ENCODE assay signal across 25 cellular contexts in genomic region chr22:19961201-19961580, GRCh38. TPM values are rescaled to one million over a fixed set of nuclear protein-coding genes. Genes with fewer than 3 reads are reported as not detected.
A peak's percentile ranks its signal among the peaks of the same experiment; 100 is the strongest.
DNase-seq lines count a peak whose midpoint lies in the region; ATAC-seq and TF ChIP-seq lines count a peak whose summit lies in the region.
"Had no signal": no experiment of that assay in that cellular context is flagged by ENCODE, and none has a peak within 500 bp of the region (broad histone marks: within the 10 kb centered on the region; RNA-seq: fewer than 3 reads in every experiment).

No MANE protein-coding gene starts in this region.

- no peak for ATAC-seq in activated naive CD8-positive, alpha-beta T cell treated with anti-CD3 and anti-CD28 coated beads, Interleukin-2, amount 50 U/mL, for 24 hours
- peak; percentile 2 to 24 (median 8) for ATAC-seq in psoas muscle
- ATAC-seq in activated T-cell treated with anti-CD3 and anti-CD28 coated beads, Interleukin-2, amount 50 U/mL, for 4 hours: no peak
- ATAC-seq in activated CD8-positive, alpha-beta T cell treated with anti-CD3 and anti-CD28 coated beads for 36 hours: no peak
- no peak for ATAC-seq in HG02970 (IDR thresholded peaks at IDR 0.05; ENCODE audit: low FRiP score, unreplicated experiment)
- ATAC-seq: natural killer cell treated with Interleukin-12 subunit alpha and Interleukin-12 subunit beta and Interleukin-15 and Interleukin-18, amount 100 ng/mL, for 72 hours had no signal

- no peaks in the 10 kb centered on the region for H3K27me3 Mint-ChIP-seq in activated naive CD8-positive, alpha-beta T cell treated with anti-CD3 and anti-CD28 coated beads for 36 hours
- H3K27me3 Mint-ChIP-seq in activated naive CD8-positive, alpha-beta T cell treated with anti-CD3 and anti-CD28 coated beads, Interleukin-2, amount 50 U/mL, for 24 hours: no peaks in the 10 kb centered on the region
- H3K27me3 Mint-ChIP-seq in glutamatergic neuron (ENCODE audit: unreplicated experiment): no peaks in the 10 kb centered on the region
- no peaks in the 10 kb centered on the region for H3K27me3 Mint-ChIP-seq in activated T-cell treated with anti-CD3 and anti-CD28 coated beads, Interleukin-2, amount 50 U/mL, for 4 hours (ENCODE audit: low read depth)
- no peaks in the 10 kb centered on the region for H3K27me3 Mint-ChIP-seq in activated CD8-positive, alpha-beta T cell treated with anti-CD3 and anti-CD28 coated beads for 36 hours
- H3K27me3 Mint-ChIP-seq: activated B cell treated with CpG ODN at 0.5 μM for 24 hours; brain; IgD-negative memory B cell; natural killer cell treated with Interleukin-12 subunit alpha and Interleukin-12 subunit beta and Interleukin-15 and Interleukin-18, amount 100 ng/mL, for 72 hours had no signal

- DNase-seq in activated naive CD8-positive, alpha-beta T cell treated with anti-CD3 and anti-CD28 coated beads for 36 hours: peak; percentile 0
- no peak for DNase-seq in activated naive CD8-positive, alpha-beta T cell treated with anti-CD3 and anti-CD28 coated beads, Interleukin-2, amount 50 U/mL, for 24 hours
- peak; percentile 20 for DNase-seq in HT-29 (ENCODE audit: low spot score)
- peak; percentile 13 for DNase-seq in glutamatergic neuron
- DNase-seq in psoas muscle: peak in 1 of 2 donors; percentile 9
- no peak for DNase-seq in activated T-cell treated with anti-CD3 and anti-CD28 coated beads, Interleukin-2, amount 50 U/mL, for 4 hours
- DNase-seq in activated CD8-positive, alpha-beta T cell treated with anti-CD3 and anti-CD28 coated beads for 36 hours: no peak
- DNase-seq: activated B cell treated with CpG ODN at 0.5 μM for 24 hours; activated CD4-positive, alpha-beta T cell treated with anti-CD3 and anti-CD28 coated beads, Interleukin-2, amount 50 U/mL, for 1 hour; activated naive CD4-positive, alpha-beta T cell; adrenal gland; DMS53; foreskin melanocyte; heart right ventricle; NCI-H1694 treated with DMSO at 0.1 percent for 48 hours; NCI-H446; NCI-H748 treated with DMSO at 0.1 percent for 48 hours; SJCRH30; small intestine; stimulated activated naive CD4-positive, alpha-beta T cell treated with Interleukin-2 at 50 U/mL for 16 hours had no signal

- no peak overlapping the region for H3K27ac Mint-ChIP-seq in activated naive CD8-positive, alpha-beta T cell treated with anti-CD3 and anti-CD28 coated beads for 36 hours
- H3K27ac Mint-ChIP-seq in activated naive CD8-positive, alpha-beta T cell treated with anti-CD3 and anti-CD28 coated beads, Interleukin-2, amount 50 U/mL, for 24 hours: no peak overlapping the region
- H3K27ac Mint-ChIP-seq in glutamatergic neuron (ENCODE audit: unreplicated experiment): no peak overlapping the region
- no peak overlapping the region for H3K27ac Mint-ChIP-seq in activated CD8-positive, alpha-beta T cell treated with anti-CD3 and anti-CD28 coated beads for 36 hours
- H3K27ac Mint-ChIP-seq: activated B cell treated with CpG ODN at 0.5 μM for 24 hours; IgD-negative memory B cell; natural killer cell treated with Interleukin-12 subunit alpha and Interleukin-12 subunit beta and Interleukin-15 and Interleukin-18, amount 100 ng/mL, for 72 hours had no signal

- H3K4me3 Mint-ChIP-seq in activated naive CD8-positive, alpha-beta T cell treated with anti-CD3 and anti-CD28 coated beads for 36 hours: no peak overlapping the region
- H3K4me3 Mint-ChIP-seq in activated naive CD8-positive, alpha-beta T cell treated with anti-CD3 and anti-CD28 coated beads, Interleukin-2, amount 50 U/mL, for 24 hours: no peak overlapping the region
- no peak overlapping the region for H3K4me3 Mint-ChIP-seq in glutamatergic neuron (ENCODE audit: unreplicated experiment)
- no peak overlapping the region for H3K4me3 Mint-ChIP-seq in activated T-cell treated with anti-CD3 and anti-CD28 coated beads, Interleukin-2, amount 50 U/mL, for 4 hours
- H3K4me3 Mint-ChIP-seq in activated CD8-positive, alpha-beta T cell treated with anti-CD3 and anti-CD28 coated beads for 36 hours: no peak overlapping the region
- H3K4me3 Mint-ChIP-seq: activated B cell treated with CpG ODN at 0.5 μM for 24 hours; IgD-negative memory B cell; natural killer cell treated with Interleukin-12 subunit alpha and Interleukin-12 subunit beta and Interleukin-15 and Interleukin-18, amount 100 ng/mL, for 72 hours had no signal

- TF ChIP-seq CTCF in glutamatergic neuron (IDR thresholded peaks at IDR 0.05; ENCODE audit: partially characterized antibody, unreplicated experiment) (no peak), psoas muscle (IDR thresholded peaks at IDR 0.05) (no peak)
- TF ChIP-seq CTCF in activated CD8-positive, alpha-beta T cell treated with anti-CD3 and anti-CD28 coated beads for 36 hours (IDR thresholded peaks at IDR 0.05): no peak

- H3K4me1 ChIP-seq in psoas muscle: peaks cover 24% of the 10 kb centered on the region

- no peaks in the 10 kb centered on the region for H3K36me3 Mint-ChIP-seq in activated naive CD8-positive, alpha-beta T cell treated with anti-CD3 and anti-CD28 coated beads for 36 hours
- peaks cover 5% of the 10 kb centered on the region for H3K36me3 Mint-ChIP-seq in activated naive CD8-positive, alpha-beta T cell treated with anti-CD3 and anti-CD28 coated beads, Interleukin-2, amount 50 U/mL, for 24 hours (ENCODE audit: low read depth)
- no peaks in the 10 kb centered on the region for H3K36me3 Mint-ChIP-seq in glutamatergic neuron (ENCODE audit: unreplicated experiment)
- no peaks in the 10 kb centered on the region for H3K36me3 Mint-ChIP-seq in activated T-cell treated with anti-CD3 and anti-CD28 coated beads, Interleukin-2, amount 50 U/mL, for 4 hours (ENCODE audit: insufficient read depth)
- H3K36me3 Mint-ChIP-seq in activated CD8-positive, alpha-beta T cell treated with anti-CD3 and anti-CD28 coated beads for 36 hours (ENCODE audit: low read depth): peaks cover 6% of the 10 kb centered on the region
- H3K36me3 Mint-ChIP-seq: brain; IgD-negative memory B cell; natural killer cell treated with Interleukin-12 subunit alpha and Interleukin-12 subunit beta and Interleukin-15 and Interleukin-18, amount 100 ng/mL, for 72 hours had no signal

- 64 to 84% (median 70%) methylated on average over 7 to 9 of the region's 9 CpGs for WGBS in psoas muscle, 3 donors

- POLR2A ChIA-PET in activated CD8-positive, alpha-beta T cell treated with anti-CD3 and anti-CD28 coated beads for 36 hours (lab: Charles Lee): no interaction called here

- no peaks in the 10 kb centered on the region for H3K9me3 Mint-ChIP-seq in activated naive CD8-positive, alpha-beta T cell treated with anti-CD3 and anti-CD28 coated beads for 36 hours
- H3K9me3 Mint-ChIP-seq in activated naive CD8-positive, alpha-beta T cell treated with anti-CD3 and anti-CD28 coated beads, Interleukin-2, amount 50 U/mL, for 24 hours: no peaks in the 10 kb centered on the region
- H3K9me3 Mint-ChIP-seq in glutamatergic neuron (ENCODE audit: unreplicated experiment): peaks cover 10% of the 10 kb centered on the region
- no peaks in the 10 kb centered on the region for H3K9me3 Mint-ChIP-seq in activated T-cell treated with anti-CD3 and anti-CD28 coated beads, Interleukin-2, amount 50 U/mL, for 4 hours
- no peaks in the 10 kb centered on the region for H3K9me3 Mint-ChIP-seq in activated CD8-positive, alpha-beta T cell treated with anti-CD3 and anti-CD28 coated beads for 36 hours
- H3K9me3 Mint-ChIP-seq: activated B cell treated with CpG ODN at 0.5 μM for 24 hours; IgD-negative memory B cell; natural killer cell treated with Interleukin-12 subunit alpha and Interleukin-12 subunit beta and Interleukin-15 and Interleukin-18, amount 100 ng/mL, for 72 hours had no signal

- no peaks in the 10 kb centered on the region for H3K27me3 ChIP-seq in psoas muscle (ENCODE audit: insufficient read depth in 3 of 3, low read length in 2 of 3)
- H3K27me3 ChIP-seq: adrenal gland, heart right ventricle, SJCRH30, suprapubic skin had no signal

- no peaks in the 10 kb centered on the region for H3K9me3 ChIP-seq in psoas muscle
- H3K9me3 ChIP-seq: adrenal gland, heart right ventricle, SJCRH30, suprapubic skin had no signal

- intact Hi-C loops in psoas muscle (cut with DNase I): no loop called here
- intact Hi-C loops in activated CD8-positive, alpha-beta T cell treated with anti-CD3 and anti-CD28 coated beads for 36 hours (cut with micrococcal nuclease): no loop called here

- H3K27ac ChIP-seq in psoas muscle: no peak overlapping the region
- H3K27ac ChIP-seq: heart right ventricle, SJCRH30, suprapubic skin had no signal

- no peak overlapping the region for H3K4me3 ChIP-seq in psoas muscle
- H3K4me3 ChIP-seq: adrenal gland, heart right ventricle, SJCRH30, suprapubic skin had no signal

- CTCF ChIA-PET in activated CD8-positive, alpha-beta T cell treated with anti-CD3 and anti-CD28 coated beads for 36 hours (lab: Charles Lee): interaction anchor here (1.0 kb wide), 1 partner anchor 10 kb away, joined by 4 read pairs; no protein-coding TSS in a partner anchor

- H3K4me1 Mint-ChIP-seq in activated naive CD8-positive, alpha-beta T cell treated with anti-CD3 and anti-CD28 coated beads for 36 hours: no peaks in the 10 kb centered on the region
- H3K4me1 Mint-ChIP-seq in activated naive CD8-positive, alpha-beta T cell treated with anti-CD3 and anti-CD28 coated beads, Interleukin-2, amount 50 U/mL, for 24 hours: peaks cover 14% of the 10 kb centered on the region
- H3K4me1 Mint-ChIP-seq in glutamatergic neuron (ENCODE audit: low read depth, unreplicated experiment): peaks cover 3% of the 10 kb centered on the region
- H3K4me1 Mint-ChIP-seq in activated T-cell treated with anti-CD3 and anti-CD28 coated beads, Interleukin-2, amount 50 U/mL, for 4 hours (ENCODE audit: low read depth): peaks cover 3% of the 10 kb centered on the region
- H3K4me1 Mint-ChIP-seq in activated CD8-positive, alpha-beta T cell treated with anti-CD3 and anti-CD28 coated beads for 36 hours (ENCODE audit: low read depth): peaks cover 3% of the 10 kb centered on the region

- H3K36me3 ChIP-seq in psoas muscle (ENCODE audit: insufficient read depth in 1 of 2, low read depth in 1 of 2): peaks cover 0 to 33% of the 10 kb centered on the region in 2 donors

RNA-seq across cellular contexts. Expression of gene TXNRD2, which starts 19.6 kb away (rescaled TPM):
- 10 to 100 TPM; 20.3 to 20.9 TPM for total RNA-seq in activated naive CD8-positive, alpha-beta T cell treated with anti-CD3 and anti-CD28 coated beads for 36 hours
- 88.4 and 95.8 TPM in 2 replicates for total RNA-seq in HT-29 (2014; rRNA removed; shearing (Covaris generic))
- total RNA-seq in glutamatergic neuron (ENCODE audit: unreplicated experiment): 6.4 TPM
- total RNA-seq in psoas muscle: 10 to 100 TPM; 18.4 to 35.1 (median 24.5) TPM
- polyA plus RNA-seq in psoas muscle: 10 to 100 TPM; 13.7 to 23.5 (median 16.0) TPM
- total RNA-seq in activated T-cell treated with anti-CD3 and anti-CD28 coated beads, Interleukin-2, amount 50 U/mL, for 4 hours: 10 to 100 TPM; 15.4 to 21.6 (median 19.4) TPM
- total RNA-seq in activated CD8-positive, alpha-beta T cell treated with anti-CD3 and anti-CD28 coated beads for 36 hours: 10 to 100 TPM; 18.0 to 18.5 TPM

RNA-seq across cellular contexts. Expression of gene COMT, which starts 19.6 kb away (rescaled TPM):
- 10 to 100 TPM; 76.1 to 79.6 TPM for total RNA-seq in activated naive CD8-positive, alpha-beta T cell treated with anti-CD3 and anti-CD28 coated beads for 36 hours
- 665 and 669 TPM in 2 replicates for total RNA-seq in HT-29 (2014; rRNA removed; shearing (Covaris generic))
- total RNA-seq in glutamatergic neuron (ENCODE audit: unreplicated experiment): 34.8 TPM
- 100 to 1,000 TPM in 2 of 4 donors, 10 to 100 TPM in 2; 63.6 to 146 (median 115) TPM for total RNA-seq in psoas muscle
- polyA plus RNA-seq in psoas muscle: 100 to 1,000 TPM; 100 to 142 (median 117) TPM
- total RNA-seq in activated T-cell treated with anti-CD3 and anti-CD28 coated beads, Interleukin-2, amount 50 U/mL, for 4 hours: 100 to 1,000 TPM in 1 of 3 donors, 10 to 100 TPM in 2; 95.0 to 118 (median 95.5) TPM
- total RNA-seq in activated CD8-positive, alpha-beta T cell treated with anti-CD3 and anti-CD28 coated beads for 36 hours: 10 to 100 TPM; 70.7 to 74.5 TPM

RNA-seq across cellular contexts. Expression of gene ARVCF, which starts 55.4 kb away (rescaled TPM):
- total RNA-seq in activated naive CD8-positive, alpha-beta T cell treated with anti-CD3 and anti-CD28 coated beads for 36 hours: 1 to 10 TPM; 1.1 to 1.6 TPM
- total RNA-seq in HT-29 (2014; rRNA removed; shearing (Covaris generic)): 211 and 219 TPM in 2 replicates
- total RNA-seq in glutamatergic neuron (ENCODE audit: unreplicated experiment): 119 TPM
- 10 to 100 TPM in 2 of 4 donors, 1 to 10 TPM in 2; 8.7 to 28.0 (median 14.8) TPM for total RNA-seq in psoas muscle
- polyA plus RNA-seq in psoas muscle: 1 to 10 TPM; 3.6 to 7.3 (median 7.0) TPM
- 1 to 10 TPM; 2.3 to 3.6 (median 2.8) TPM for total RNA-seq in activated T-cell treated with anti-CD3 and anti-CD28 coated beads, Interleukin-2, amount 50 U/mL, for 4 hours
- 1 to 10 TPM; 1.2 to 1.9 TPM for total RNA-seq in activated CD8-positive, alpha-beta T cell treated with anti-CD3 and anti-CD28 coated beads for 36 hours

RNA-seq across cellular contexts. Expression of gene TANGO2, which starts 59.7 kb away (rescaled TPM):
- 10 to 100 TPM; 16.5 to 21.5 TPM for total RNA-seq in activated naive CD8-positive, alpha-beta T cell treated with anti-CD3 and anti-CD28 coated beads for 36 hours
- total RNA-seq in HT-29 (2014; rRNA removed; shearing (Covaris generic)): 71.9 and 88.2 TPM in 2 replicates
- total RNA-seq in glutamatergic neuron (ENCODE audit: unreplicated experiment): 31.8 TPM
- 10 to 100 TPM; 20.6 to 41.0 (median 36.4) TPM for total RNA-seq in psoas muscle
- 10 to 100 TPM; 28.2 to 73.3 (median 28.5) TPM for polyA plus RNA-seq in psoas muscle
- total RNA-seq in activated T-cell treated with anti-CD3 and anti-CD28 coated beads, Interleukin-2, amount 50 U/mL, for 4 hours: 10 to 100 TPM; 23.1 to 26.8 (median 25.3) TPM
- 10 to 100 TPM; 15.7 to 18.3 TPM for total RNA-seq in activated CD8-positive, alpha-beta T cell treated with anti-CD3 and anti-CD28 coated beads for 36 hours

Comparison
In these comparisons a context has a peak if more than half of its experiments do, and no peak if none do; other contexts are left out.
1. DNase-seq: peak in activated naive CD8-positive, alpha-beta T cell treated with anti-CD3 and anti-CD28 coated beads for 36 hours (single experiment), HT-29 (single experiment) and glutamatergic neuron (single experiment); none in activated naive CD8-positive, alpha-beta T cell treated with anti-CD3 and anti-CD28 coated beads, Interleukin-2, amount 50 U/mL, for 24 hours (single experiment), activated T-cell treated with anti-CD3 and anti-CD28 coated beads, Interleukin-2, amount 50 U/mL, for 4 hours (single experiment) and activated CD8-positive, alpha-beta T cell treated with anti-CD3 and anti-CD28 coated beads for 36 hours (single experiment).
2. ATAC-seq: peak in psoas muscle (4 of 4); none in activated naive CD8-positive, alpha-beta T cell treated with anti-CD3 and anti-CD28 coated beads, Interleukin-2, amount 50 U/mL, for 24 hours (single experiment), activated T-cell treated with anti-CD3 and anti-CD28 coated beads, Interleukin-2, amount 50 U/mL, for 4 hours (0 of 2), activated CD8-positive, alpha-beta T cell treated with anti-CD3 and anti-CD28 coated beads for 36 hours (single experiment) and HG02970 (single experiment).